Comparison of ENCODE assay signal across 8 cellular contexts in the genomic region with DNA sequence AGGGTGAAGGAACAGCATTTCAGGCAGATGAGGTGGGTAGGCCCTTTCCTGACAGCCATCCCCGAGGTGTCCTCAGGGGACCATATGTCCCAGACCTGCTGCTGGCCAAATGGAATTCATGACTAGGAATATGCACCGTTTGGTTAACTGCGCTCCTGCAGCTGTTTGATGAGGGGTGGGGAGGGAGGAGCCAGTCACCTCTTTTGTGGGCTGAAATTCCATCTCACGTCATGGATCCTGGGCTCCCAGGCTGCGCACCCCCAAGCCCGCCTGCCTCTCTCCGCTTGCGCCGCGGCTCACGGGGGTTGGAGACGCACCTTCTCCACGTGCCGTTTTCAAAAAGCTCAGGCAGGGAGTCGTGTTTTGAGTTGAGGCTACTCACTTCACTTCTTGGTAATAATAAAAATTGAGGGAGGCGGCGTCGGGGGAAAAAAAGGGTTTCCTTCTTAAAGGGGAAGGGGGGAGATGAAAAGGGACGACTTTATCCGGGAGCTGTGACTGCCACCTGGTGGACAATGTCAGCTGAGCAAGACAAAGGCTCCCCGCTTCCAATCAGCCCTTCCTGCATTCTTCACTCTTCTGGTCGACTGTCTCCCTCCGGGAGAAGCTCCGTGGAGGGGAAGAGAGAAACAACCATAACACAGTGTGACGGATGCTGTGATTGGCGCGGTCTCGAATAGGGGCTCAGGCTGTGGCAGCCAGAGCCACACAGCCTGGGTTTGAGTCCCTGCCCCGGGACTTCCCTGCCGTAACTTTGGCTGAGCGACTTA. TPM values are rescaled to one million over a fixed set of nuclear protein-coding genes. Genes with fewer than 3 reads are reported as not detected.
DNase-seq lines count a peak whose midpoint lies in the region; ATAC-seq and TF ChIP-seq lines count a peak whose summit lies in the region.

No MANE protein-coding gene starts in this region.

- H3K27me3 Mint-ChIP-seq in activated CD4-positive, alpha-beta T cell treated with anti-CD3 and anti-CD28 coated beads for 36 hours, result peaks cover 5% of the 10 kb centered on the region

- H3K4me3 Mint-ChIP-seq in activated CD4-positive, alpha-beta T cell treated with anti-CD3 and anti-CD28 coated beads for 36 hours, result peak overlapping the region; percentile 70

- DNase-seq in NCI-H345 treated with DMSO at 0.1 percent for 48 hours (lab: John Stamatoyannopoulos, UW; ENCODE audit: unreplicated experiment), result peak; percentile 75
- DNase-seq in activated CD4-positive, alpha-beta T cell treated with anti-CD3 and anti-CD28 coated beads for 36 hours, result peak; percentile 87
- peak; percentile 85 for DNase-seq in kidney glomerular epithelial cell (lab: John Stamatoyannopoulos, UW)
- DNase-seq in stimulated activated CD4-positive, alpha-beta T cell treated with anti-CD3 and anti-CD28 coated beads, Interleukin-15, amount 100 ng/mL, for 48 hours (ENCODE audit: low read depth in 2 of 2), result peak; percentile 65 to 71
- DNase-seq in mesenteric fat pad (ENCODE audit: low spot score), result no peak

- peak; percentile 76 for ATAC-seq in HG03066 (IDR thresholded peaks at IDR 0.05; ENCODE audit: low read depth, unreplicated experiment)
- ATAC-seq in activated CD4-positive, alpha-beta T cell treated with anti-CD3 and anti-CD28 coated beads for 36 hours, result peak; percentile 84

- peak overlapping the region; percentile 58 for H3K27ac ChIP-seq in cingulate gyrus (ENCODE audit: low read depth, low read length)

- no peaks in the 10 kb centered on the region for H3K36me3 Mint-ChIP-seq in activated CD4-positive, alpha-beta T cell treated with anti-CD3 and anti-CD28 coated beads for 36 hours (ENCODE audit: low read depth)

- TF ChIP-seq CTCF in GM12873 (IDR thresholded peaks at IDR 0.05; ENCODE audit: insufficient read depth, low read depth, low read length, missing control alignments), result peak; percentile 90

- peak overlapping the region; percentile 29 for H3K27ac Mint-ChIP-seq in activated CD4-positive, alpha-beta T cell treated with anti-CD3 and anti-CD28 coated beads for 36 hours

- H3K4me1 Mint-ChIP-seq in activated CD4-positive, alpha-beta T cell treated with anti-CD3 and anti-CD28 coated beads for 36 hours, result peaks cover 8% of the 10 kb centered on the region

- H3K9me3 Mint-ChIP-seq in activated CD4-positive, alpha-beta T cell treated with anti-CD3 and anti-CD28 coated beads for 36 hours (ENCODE audit: low read depth), result no peaks in the 10 kb centered on the region

- CTCF ChIA-PET in activated CD4-positive, alpha-beta T cell treated with anti-CD3 and anti-CD28 coated beads for 36 hours (lab: Charles Lee), result interaction anchor here (0.6 to 4.8 kb wide), 20 partner anchors 10 to 390 kb away, joined by 3 to 77 read pairs (median 4); partner anchors contain the start of genes BOD1 and CPEB4

- POLR2A ChIA-PET in activated CD4-positive, alpha-beta T cell treated with anti-CD3 and anti-CD28 coated beads for 36 hours (lab: Charles Lee), result interaction anchor here (1.1 kb wide), 1 partner anchor 357 kb away, joined by 4 read pairs; the partner anchor contains the start of gene BOD1

- intact Hi-C loops in activated CD4-positive, alpha-beta T cell treated with anti-CD3 and anti-CD28 coated beads for 36 hours (cut with DNase I, micrococcal nuclease), result loop anchor here (1.0 to 10.0 kb wide), 6 partner anchors 54 to 679 kb away; no protein-coding TSS in a partner anchor

RNA-seq across cellular contexts. Expression of gene C5orf47, which starts 15.9 kb away (rescaled TPM):
- total RNA-seq in activated CD4-positive, alpha-beta T cell treated with anti-CD3 and anti-CD28 coated beads for 36 hours, result not detected
- not detected for total RNA-seq in mesenteric fat pad
